In genomic region chr6:677919-678318, GRCh38 we compare ENCODE assay signal across 14 cellular contexts. TPM values are rescaled to one million over a fixed set of nuclear protein-coding genes. Genes with fewer than 3 reads are reported as not detected.
DNase-seq lines count a peak whose midpoint lies in the region; ATAC-seq and TF ChIP-seq lines count a peak whose summit lies in the region.
"Had no signal": no experiment of that assay in that cellular context is flagged by ENCODE, and none has a peak within 500 bp of the region (broad histone marks: within the 10 kb centered on the region; RNA-seq: fewer than 3 reads in every experiment).

No MANE protein-coding gene starts in this region.

- H2AK9ac ChIP-seq in IMR-90 (replicated peaks; ENCODE audit: low read depth, low read length, poor library complexity): no peak overlapping the region

- H3K27me3 ChIP-seq in IMR-90 (ENCODE audit: control insufficient read depth, insufficient read depth, low read length) (no peaks in the 10 kb centered on the region), adipocyte (replicated peaks; ENCODE audit: control insufficient read depth, insufficient read depth, low read length) (no peaks in the 10 kb centered on the region), hepatocyte (no peaks in the 10 kb centered on the region)

- no peak overlapping the region for H3K4me3 ChIP-seq in IMR-90 (ENCODE audit: insufficient read depth, low read depth, low read length)
- no peak overlapping the region for H3K4me3 ChIP-seq in adipocyte (ENCODE audit: low read length)
- H3K4me3 ChIP-seq in hepatocyte: no peak overlapping the region

- no peak overlapping the region for H3K4me2 ChIP-seq in IMR-90 (ENCODE audit: low read depth, low read length)
- peak overlapping the region; percentile 39 for H3K4me2 ChIP-seq in hepatocyte

- dilution Hi-C loops in IMR-90 (cut with HindIII; ENCODE audit: low sequenced_read_pairs, unreplicated experiment): no loop called here

- H3K4me1 ChIP-seq in IMR-90 (ENCODE audit: control insufficient read depth, insufficient read depth, low read length) (peaks cover 19% of the 10 kb centered on the region), adipocyte (ENCODE audit: control insufficient read depth, insufficient read depth, low read length) (peaks cover 17% of the 10 kb centered on the region), hepatocyte (ENCODE audit: insufficient read depth) (no peaks in the 10 kb centered on the region)

- peaks cover 83% of the 10 kb centered on the region for H3K79me2 ChIP-seq in hepatocyte

- intact Hi-C loops in IMR-90 (cut with micrococcal nuclease): no loop called here

- H3K18ac ChIP-seq in IMR-90 (ENCODE audit: low read depth, low read length): no peak overlapping the region

- no peak overlapping the region for H2BK15ac ChIP-seq in IMR-90 (ENCODE audit: low read depth, low read length)

- POLR2A ChIA-PET in IMR-90 (lab: Charles Lee; ENCODE audit: unreplicated experiment): no interaction called here

- no peaks in the 10 kb centered on the region for H3K36me3 ChIP-seq in IMR-90 (ENCODE audit: control insufficient read depth, insufficient read depth, low read length)
- H3K36me3 ChIP-seq in adipocyte (ENCODE audit: control insufficient read depth, insufficient read depth, low read length, severe bottlenecking): no peaks in the 10 kb centered on the region
- no peaks in the 10 kb centered on the region for H3K36me3 ChIP-seq in hepatocyte (replicated peaks; ENCODE audit: insufficient read depth, low read depth)

- H3K9me1 ChIP-seq in IMR-90 (ENCODE audit: insufficient read depth, low read length): peaks cover 14% of the 10 kb centered on the region

- no peak overlapping the region for H3K4ac ChIP-seq in IMR-90 (ENCODE audit: low read depth, low read length)

- TF ChIP-seq RAD21 in IMR-90 (IDR thresholded peaks at IDR 0.05; ENCODE audit: low read length): no peak

- H2AFZ ChIP-seq in IMR-90 (replicated peaks; ENCODE audit: low read length, poor library complexity) (no peak overlapping the region), hepatocyte (no peak overlapping the region)

- no peaks in the 10 kb centered on the region for H3K9me2 ChIP-seq in hepatocyte (replicated peaks; ENCODE audit: insufficient read depth)

- H2BK5ac ChIP-seq in IMR-90 (ENCODE audit: low read depth, low read length, poor library complexity, severe bottlenecking): no peak overlapping the region

- no peak overlapping the region for H4K91ac ChIP-seq in IMR-90 (ENCODE audit: insufficient read depth, low read depth, low read length)

- H3K56ac ChIP-seq in IMR-90 (ENCODE audit: extremely low read depth, insufficient read depth, low read length): no peak overlapping the region

- no peak overlapping the region for H2BK20ac ChIP-seq in IMR-90 (ENCODE audit: low read depth, low read length)

- DNase-seq in IMR-90 (no peak), adipocyte (ENCODE audit: low read depth) (no peak), hepatocyte (ENCODE audit: low spot score) (no peak), foreskin melanocyte (no peak), NCI-H446 (lab: John Stamatoyannopoulos, UW) (no peak)
- DNase-seq in stimulated activated CD4-positive, alpha-beta T cell treated with anti-CD3 and anti-CD28 coated beads, Interleukin-1b, Interleukin-23, amount 100 ng/mL, for 48 hours: no peak
- DNase-seq: C1 segment of cervical spinal cord; CD4-positive, alpha-beta T cell; DMS79; GOT3; HCEC 1CT; HFFc6 had no signal

- TF ChIP-seq CTCF in IMR-90 (conservative IDR thresholded peaks at IDR 0.05; ENCODE audit: low read depth, low read length): no peak
- TF ChIP-seq CTCF in hepatocyte (IDR thresholded peaks at IDR 0.05; ENCODE audit: poor library complexity): no peak

- no peak overlapping the region for H3K9ac ChIP-seq in IMR-90 (ENCODE audit: low read depth, low read length)
- H3K9ac ChIP-seq in adipocyte (ENCODE audit: low read length): peak overlapping the region; percentile 66

- H3K14ac ChIP-seq in IMR-90 (replicated peaks; ENCODE audit: low read depth, low read length): no peak overlapping the region

- peak overlapping the region; percentile 32 for H3K23ac ChIP-seq in IMR-90 (ENCODE audit: low read depth, low read length)

- H3K27ac ChIP-seq in IMR-90 (ENCODE audit: insufficient read depth, low read length) (no peak overlapping the region), hepatocyte (no peak overlapping the region)
- H3K27ac ChIP-seq: HL-60 had no signal

- no CpG with 5 or more reads among the region's 4 CpGs for WGBS in IMR-90 (ENCODE audit: extremely low coverage in 2 of 2, insufficient read length in 1 of 2), 2 experiments
- 96% methylated on average over 4 of the region's 4 CpGs for WGBS in hepatocyte (ENCODE audit: low lambda C conversion rate, missing lambda C conversion rate)

- no peak overlapping the region for H2AK5ac ChIP-seq in IMR-90 (ENCODE audit: low read depth, low read length)

- peaks cover 17% of the 10 kb centered on the region for H4K20me1 ChIP-seq in IMR-90 (ENCODE audit: insufficient read depth, low read length)
- no peaks in the 10 kb centered on the region for H4K20me1 ChIP-seq in hepatocyte (ENCODE audit: insufficient read depth, poor library complexity, severe bottlenecking)

- TF ChIP-seq POLR2A in IMR-90 (IDR thresholded peaks at IDR 0.05; ENCODE audit: low read depth, low read length): no peak

- CTCF ChIA-PET in IMR-90 (lab: Yijun Ruan, JAX): no interaction called here

- peaks cover 37 to 69% of the 10 kb centered on the region in 2 experiments for H3K79me1 ChIP-seq in IMR-90 (ENCODE audit: low read depth in 1 of 2, low read length in 2 of 2)

- H4K8ac ChIP-seq in IMR-90 (ENCODE audit: low read depth in 2 of 2, low read length in 2 of 2): no peak overlapping the region

- in situ Hi-C loops in IMR-90 (cut with MboI; ENCODE audit: low sequenced_read_pairs): no loop called here

- H4K5ac ChIP-seq in IMR-90 (ENCODE audit: low read depth, low read length): no peak overlapping the region

- ATAC-seq in IMR-90 (ENCODE audit: low read depth): no peak
- no peak for ATAC-seq in HG02571 (IDR thresholded peaks at IDR 0.05; ENCODE audit: unreplicated experiment)

- H2BK120ac ChIP-seq in IMR-90 (ENCODE audit: low read depth, low read length): no peak overlapping the region

- H3K9me3 ChIP-seq in IMR-90 (ENCODE audit: control insufficient read depth, insufficient read depth, low read length) (no peaks in the 10 kb centered on the region), adipocyte (ENCODE audit: control insufficient read depth, low read length) (no peaks in the 10 kb centered on the region), hepatocyte (ENCODE audit: low read depth) (no peaks in the 10 kb centered on the region)

- BruUV-seq in IMR-90 (replicated peaks; lab: Mats Ljungman, UMichigan): no TSS peak

TF ChIP-seq in IMR-90, 13 proteins besides CTCF, POLR2A, EP300 and RAD21:
- TF ChIP-seq MAFK (IDR thresholded peaks at IDR 0.05; ENCODE audit: low read depth, low read length) (no peak), RCOR1 (IDR thresholded peaks at IDR 0.05; ENCODE audit: insufficient replicate concordance, low read length) (no peak), MXI1 (IDR thresholded peaks at IDR 0.05; ENCODE audit: borderline replicate concordance, low read depth, low read length) (no peak), BHLHE40 (IDR thresholded peaks at IDR 0.05; ENCODE audit: low read depth, low read length) (no peak), FOS (IDR thresholded peaks at IDR 0.05; ENCODE audit: low read depth, low read length) (no peak), SMC3 (IDR thresholded peaks at IDR 0.05; ENCODE audit: low read depth, low read length) (no peak), NFE2L2 (IDR thresholded peaks at IDR 0.05; ENCODE audit: low read depth, low read length) (no peak)

RNA-seq across cellular contexts. Expression of gene EXOC2, which starts 15.0 kb away (rescaled TPM):
- total RNA-seq in IMR-90 (2012; rRNA removed) (37.3 and 39.4 TPM in 2 replicates), hepatocyte (27.0 and 32.5 TPM in 2 replicates)
- polyA plus RNA-seq in IMR-90 (2012; rRNA removed) (12.8 and 13.1 TPM in 2 replicates), hepatocyte (15.4 and 16.9 TPM in 2 replicates)
- 5.9 and 6.1 TPM in 2 replicates for polyA plus RNA-seq in IMR-90 (2012; cell fraction: cytosol; rRNA removed)
- polyA plus RNA-seq in IMR-90 (2012; cell fraction: nucleus; rRNA removed; ENCODE audit: low replicate concordance): 6.9 and 14.1 TPM in 2 replicates

RNA-seq across cellular contexts. Expression of gene HUS1B, which starts 21.0 kb away (rescaled TPM):
- total RNA-seq in IMR-90 (2012; rRNA removed) (0.36 and 0.56 TPM in 2 replicates), hepatocyte (0.33 and 1.2 TPM in 2 replicates)
- polyA plus RNA-seq in IMR-90 (2012; rRNA removed) (0.39 and 0.59 TPM in 2 replicates), hepatocyte (0.45 and 1.2 TPM in 2 replicates)
- 0.29 and 0.60 TPM in 2 replicates for polyA plus RNA-seq in IMR-90 (2012; cell fraction: cytosol; rRNA removed)
- 0.79 and 1.5 TPM in 2 replicates for polyA plus RNA-seq in IMR-90 (2012; cell fraction: nucleus; rRNA removed; ENCODE audit: low replicate concordance)
